ENCODE assay signal across 8 cellular contexts in genomic region chr17:59311051-59311468, GRCh38. TPM values are rescaled to one million over a fixed set of nuclear protein-coding genes. Genes with fewer than 3 reads are reported as not detected.
DNase-seq lines count a peak whose midpoint lies in the region; ATAC-seq and TF ChIP-seq lines count a peak whose summit lies in the region.

No MANE protein-coding gene starts in this region.

- H3K36me3 Mint-ChIP-seq in activated T-helper 1 cell treated with anti-CD3 and anti-CD28 coated beads, Interleukin-12 subunit alpha, Interleukin-12 subunit beta, Interleukin-2, Interleukin-4 antibody, amounts not matched to agents 30 ng/mL and 10 ng/mL and 1 ng/mL, durations not matched to agents 14 hours and 24 hours and 36 hours (ENCODE audit: low read depth) = no peaks in the 10 kb centered on the region

- peaks cover 8% of the 10 kb centered on the region for H3K4me1 Mint-ChIP-seq in activated T-helper 1 cell treated with anti-CD3 and anti-CD28 coated beads, Interleukin-12 subunit alpha, Interleukin-12 subunit beta, Interleukin-2, Interleukin-4 antibody, amounts not matched to agents 30 ng/mL and 10 ng/mL and 1 ng/mL, durations not matched to agents 14 hours and 24 hours and 36 hours (ENCODE audit: low read depth)

- intact Hi-C loops in A673 (cut with micrococcal nuclease; ENCODE audit: unreplicated experiment) = loop anchor here (1.0 to 10.0 kb wide), 2 partner anchors 130 to 724 kb away; no protein-coding TSS in a partner anchor
- intact Hi-C loops in activated T-helper 1 cell treated with anti-CD3 and anti-CD28 coated beads, Interleukin-12 subunit alpha, Interleukin-12 subunit beta, Interleukin-2, Interleukin-4 antibody, amounts not matched to agents 30 ng/mL and 10 ng/mL and 1 ng/mL, durations not matched to agents 14 hours and 24 hours and 36 hours (cut with micrococcal nuclease) = loop anchor here (1.0 to 10.0 kb wide), 8 partner anchors 50 to 726 kb away; no protein-coding TSS in a partner anchor

- POLR2A ChIA-PET in A673 (lab: Charles Lee; ENCODE audit: low non-redundant PET) = no interaction called here

- no peaks in the 10 kb centered on the region for H3K27me3 ChIP-seq in A673 (replicated peaks; ENCODE audit: insufficient read depth, low read depth, low read length, poor library complexity)

- H3K9me3 ChIP-seq in A673 (ENCODE audit: low read depth, low read length, poor library complexity, severe bottlenecking) = no peaks in the 10 kb centered on the region

- ATAC-seq in GM18873 (IDR thresholded peaks at IDR 0.05; ENCODE audit: low FRiP score, unreplicated experiment) = no peak

- DNase-seq in A673 (ENCODE audit: low spot score) = peak; percentile 80
- peak; percentile 54 for DNase-seq in Jurkat, Clone E6-1 (ENCODE audit: low read depth, low spot score)
- peak; percentile 25 to 63 for DNase-seq in NOMO-1 (lab: John Stamatoyannopoulos, UW; ENCODE audit: unreplicated experiment in 2 of 2)
- DNase-seq in activated T-helper 1 cell treated with anti-CD3 and anti-CD28 coated beads, Interleukin-12 subunit alpha, Interleukin-12 subunit beta, Interleukin-2, Interleukin-4 antibody, amounts not matched to agents 30 ng/mL and 10 ng/mL and 1 ng/mL, durations not matched to agents 14 hours and 24 hours and 36 hours (ENCODE audit: low spot score) = peak; percentile 40
- DNase-seq in foreskin melanocyte = peak; percentile 34
- DNase-seq in nucleus accumbens (lab: John Stamatoyannopoulos, UW) = peak in 32 of 56 donors; percentile 1 to 63 (median 20)

- H3K36me3 ChIP-seq in A673 (ENCODE audit: insufficient read depth, low read length, poor library complexity, severe bottlenecking) = no peaks in the 10 kb centered on the region

- CTCF ChIA-PET in A673 (lab: Charles Lee) = interaction anchor here (0.5 to 1.9 kb wide), 5 partner anchors 18 to 726 kb away, joined by 3 to 8 read pairs (median 5); no protein-coding TSS in a partner anchor

- no peaks in the 10 kb centered on the region for H3K4me1 ChIP-seq in A673 (ENCODE audit: insufficient read depth, low read length, poor library complexity, severe bottlenecking)

- TF ChIP-seq CTCF in A673 (conservative IDR thresholded peaks at IDR 0.05; ENCODE audit: low read depth, low read length) (peak; percentile 84), GM12874 (IDR thresholded peaks at IDR 0.05; ENCODE audit: insufficient read depth, low read depth, low read length) (peak; percentile 69)

- no TSS peak for BruUV-seq in A673 (replicated peaks; lab: Mats Ljungman, UMichigan)

- no peaks in the 10 kb centered on the region for H3K9me3 Mint-ChIP-seq in activated T-helper 1 cell treated with anti-CD3 and anti-CD28 coated beads, Interleukin-12 subunit alpha, Interleukin-12 subunit beta, Interleukin-2, Interleukin-4 antibody, amounts not matched to agents 30 ng/mL and 10 ng/mL and 1 ng/mL, durations not matched to agents 14 hours and 24 hours and 36 hours

- H3K27ac Mint-ChIP-seq in activated T-helper 1 cell treated with anti-CD3 and anti-CD28 coated beads, Interleukin-12 subunit alpha, Interleukin-12 subunit beta, Interleukin-2, Interleukin-4 antibody, amounts not matched to agents 30 ng/mL and 10 ng/mL and 1 ng/mL, durations not matched to agents 14 hours and 24 hours and 36 hours = no peak overlapping the region

- no peak overlapping the region for H3K4me3 ChIP-seq in A673 (ENCODE audit: low read depth, low read length, poor library complexity, severe bottlenecking)
- H3K4me3 ChIP-seq in Jurkat, Clone E6-1 (ENCODE audit: low read length) = no peak overlapping the region

- H3K27ac ChIP-seq in A673 (ENCODE audit: low read depth, low read length, poor library complexity, severe bottlenecking) = no peak overlapping the region

- H3K4me3 Mint-ChIP-seq in activated T-helper 1 cell treated with anti-CD3 and anti-CD28 coated beads, Interleukin-12 subunit alpha, Interleukin-12 subunit beta, Interleukin-2, Interleukin-4 antibody, amounts not matched to agents 30 ng/mL and 10 ng/mL and 1 ng/mL, durations not matched to agents 14 hours and 24 hours and 36 hours = no peak overlapping the region

- no peaks in the 10 kb centered on the region for H3K27me3 Mint-ChIP-seq in activated T-helper 1 cell treated with anti-CD3 and anti-CD28 coated beads, Interleukin-12 subunit alpha, Interleukin-12 subunit beta, Interleukin-2, Interleukin-4 antibody, amounts not matched to agents 30 ng/mL and 10 ng/mL and 1 ng/mL, durations not matched to agents 14 hours and 24 hours and 36 hours (ENCODE audit: insufficient read depth)

RNA-seq across cellular contexts. Expression of gene YPEL2, which starts 20.4 kb away (rescaled TPM):
- total RNA-seq in A673 (2021) = 0.60 and 0.96 TPM in 2 replicates
- polyA plus RNA-seq in Jurkat, Clone E6-1 (2012; ENCODE audit: insufficient read depth, insufficient read length) = 2.6 TPM
- 7.4 and 7.9 TPM in 2 replicates for total RNA-seq in activated T-helper 1 cell treated with anti-CD3 and anti-CD28 coated beads, Interleukin-12 subunit alpha, Interleukin-12 subunit beta, Interleukin-2, Interleukin-4 antibody, amounts not matched to agents 30 ng/mL and 10 ng/mL and 1 ng/mL, durations not matched to agents 14 hours and 24 hours and 36 hours

Comparison
In these comparisons a context has a peak if more than half of its experiments do, and no peak if none do; other contexts are left out.
1. DNase-seq: peak in every context shown above with its lines; median percentile 80 in A673; 54 in Jurkat, Clone E6-1; 44 in NOMO-1; 40 in activated T-helper 1 cell treated with anti-CD3 and anti-CD28 coated beads, Interleukin-12 subunit alpha, Interleukin-12 subunit beta, Interleukin-2, Interleukin-4 antibody, amounts not matched to agents 30 ng/mL and 10 ng/mL and 1 ng/mL, durations not matched to agents 14 hours and 24 hours and 36 hours; 34 in foreskin melanocyte; 20 in nucleus accumbens.